ENCODE assay signal across 8 cellular contexts in the genomic region with DNA sequence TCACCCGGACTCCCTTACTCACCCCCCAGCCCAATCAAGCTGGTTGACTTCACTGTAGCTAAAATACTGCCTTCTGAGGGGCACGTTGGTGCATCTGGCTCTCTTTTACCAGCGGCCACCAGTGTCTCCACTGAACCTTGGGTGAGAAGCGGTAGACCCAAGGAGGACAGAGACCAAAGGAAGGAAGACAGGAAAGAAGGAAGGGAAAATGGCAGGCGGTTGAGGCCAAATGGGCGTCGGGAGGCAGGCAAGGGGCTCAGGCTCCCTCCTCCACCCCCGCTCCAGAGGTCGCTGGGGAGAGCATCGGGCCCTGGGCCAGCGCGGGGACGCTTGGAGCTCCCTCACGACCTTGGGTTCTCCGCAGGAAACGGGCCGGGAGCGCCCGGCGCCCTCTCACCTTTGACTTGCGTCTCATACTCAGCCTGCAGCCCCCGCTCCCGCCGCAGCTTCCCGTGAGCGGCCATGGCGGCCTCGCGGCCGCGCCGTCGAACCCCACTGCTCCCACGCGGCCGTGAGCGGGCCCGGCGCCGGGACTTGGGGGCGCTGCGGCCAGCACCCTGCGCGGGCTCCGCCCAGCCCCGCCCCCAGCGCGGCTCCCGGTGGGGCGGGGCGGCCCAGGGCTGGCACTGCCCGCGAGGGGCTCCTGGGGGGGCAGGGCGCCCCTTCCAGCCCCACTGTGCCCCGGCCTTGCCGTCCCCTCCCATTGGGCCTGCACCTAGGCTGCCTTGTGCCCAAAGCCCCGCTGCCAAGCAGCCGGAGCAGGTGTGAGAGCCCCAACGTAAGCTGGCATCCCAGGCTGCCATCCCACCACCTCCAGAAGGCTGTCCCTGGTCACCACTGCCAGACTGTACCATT. TPM values are rescaled to one million over a fixed set of nuclear protein-coding genes. Genes with fewer than 3 reads are reported as not detected.
DNase-seq lines count a peak whose midpoint lies in the region; TF ChIP-seq lines count a peak whose summit lies in the region.

TSS of gene ARHGAP4 (minus strand) at position 526 of the 855 bp plus-strand sequence. CDS start at position 464, 62 bp downstream.

- TF ChIP-seq CTCF in colonic mucosa (IDR thresholded peaks at IDR 0.05): no peak

- peak within 1 kb of the TSS; percentile 90 for H3K27ac ChIP-seq in colonic mucosa
- peak within 1 kb of the TSS; percentile 91 for H3K27ac ChIP-seq in temporal lobe (ENCODE audit: low read depth, low read length)

- peak within 1 kb of the TSS; percentile 75 to 90 for H3K9ac ChIP-seq in colonic mucosa (ENCODE audit: low read depth in 2 of 2, low read length in 2 of 2)

- H3K4me3 ChIP-seq in colonic mucosa: peak within 1 kb of the TSS; percentile 42

- peak; percentile 28 for DNase-seq in NOMO-1 treated with DMSO at 0.1 percent for 48 hours (lab: John Stamatoyannopoulos, UW; ENCODE audit: unreplicated experiment)
- DNase-seq in NOMO-1 treated with dmso at 0.1 percent for 144 hours (lab: John Stamatoyannopoulos, UW; ENCODE audit: unreplicated experiment): no peak
- DNase-seq in T-helper 2 cell: peak in 4 of 5 experiments; percentile 15 to 74 (median 40)
- DNase-seq in colonic mucosa: no peak
- no peak for DNase-seq in mucosa of gallbladder (ENCODE audit: low spot score)
- DNase-seq in T1000 (lab: John Stamatoyannopoulos, UW): no peak
- DNase-seq in amniotic stem cell (lab: John Stamatoyannopoulos, UW): no peak

- peaks cover under 1% of the 10 kb centered on the region for H3K27me3 ChIP-seq in colonic mucosa

- H3K4me1 ChIP-seq in colonic mucosa: no peaks in the 10 kb centered on the region

- H3K36me3 ChIP-seq in colonic mucosa: no peaks in the 10 kb centered on the region

- H3K9me3 ChIP-seq in colonic mucosa: no peaks in the 10 kb centered on the region

- intact Hi-C loops in colonic mucosa (cut with DNase I): no loop called here

RNA-seq across cellular contexts. Expression of gene ARHGAP4, which starts in this region (rescaled TPM):
- total RNA-seq in colonic mucosa (10 to 100 TPM; 19.9 to 30.0 TPM), mucosa of gallbladder (53.8 TPM), temporal lobe (3.2 TPM)

Comparison
In these comparisons a context has a peak if more than half of its experiments do, and no peak if none do; other contexts are left out.
1. DNase-seq: peak in NOMO-1 treated with DMSO at 0.1 percent for 48 hours (single experiment) and T-helper 2 cell (4 of 5); none in NOMO-1 treated with dmso at 0.1 percent for 144 hours (single experiment), colonic mucosa (single experiment), mucosa of gallbladder (single experiment), T1000 (single experiment) and amniotic stem cell (single experiment).